In the genomic region with DNA sequence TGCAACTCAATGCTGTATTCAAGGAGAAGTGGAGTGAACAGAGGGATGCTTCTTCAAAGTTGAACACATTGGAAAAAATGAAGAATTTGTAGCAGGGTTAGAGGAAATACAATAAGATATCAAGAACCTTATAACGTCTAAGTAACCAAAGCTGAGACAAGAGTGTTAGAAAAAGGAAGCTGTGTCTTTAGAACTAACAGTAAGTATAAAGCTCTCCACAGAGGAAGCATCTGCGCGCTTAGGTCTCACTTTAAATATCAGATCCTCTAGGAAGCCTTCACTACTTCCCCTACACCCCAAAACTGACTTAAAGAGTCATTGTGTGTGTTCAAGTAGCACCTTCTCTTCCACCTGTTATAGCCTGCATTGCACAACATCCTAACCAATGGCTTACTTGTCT, we compare ENCODE assay signal across 9 cellular contexts. TPM values are rescaled to one million over a fixed set of nuclear protein-coding genes. Genes with fewer than 3 reads are reported as not detected.
A peak's percentile ranks its signal among the peaks of the same experiment; 100 is the strongest.
DNase-seq lines count a peak whose midpoint lies in the region; ATAC-seq and TF ChIP-seq lines count a peak whose summit lies in the region.
"Had no signal": no experiment of that assay in that cellular context is flagged by ENCODE, and none has a peak within 500 bp of the region (broad histone marks: within the 10 kb centered on the region; RNA-seq: fewer than 3 reads in every experiment).

No MANE protein-coding gene starts in this region.

- peak; percentile 19 for ATAC-seq in HG03175 (IDR thresholded peaks at IDR 0.05; ENCODE audit: unreplicated experiment)
- no peak for ATAC-seq in activated naive CD8-positive, alpha-beta T cell treated with anti-CD3 and anti-CD28 coated beads, Interleukin-2, amount 50 U/mL, for 24 hours
- ATAC-seq: HCT116 had no signal

- no peak overlapping the region for H3K9ac ChIP-seq in mesenchymal stem cell (ENCODE audit: low read length)

- H3K36me3 Mint-ChIP-seq in activated naive CD4-positive, alpha-beta T cell treated with anti-CD3 and anti-CD28 coated beads, Interleukin-2, amount 10 ng/mL, durations not matched to agents 7 days and 5 days = no peaks in the 10 kb centered on the region
- H3K36me3 Mint-ChIP-seq in activated naive CD8-positive, alpha-beta T cell treated with anti-CD3 and anti-CD28 coated beads, Interleukin-2, amount 50 U/mL, for 24 hours (ENCODE audit: low read depth) = no peaks in the 10 kb centered on the region

- DNase-seq in activated naive CD4-positive, alpha-beta T cell treated with anti-CD3 and anti-CD28 coated beads, Interleukin-2, amount 10 ng/mL, durations not matched to agents 7 days and 5 days = no peak
- no peak for DNase-seq in activated naive CD4-positive, alpha-beta T cell (lab: John Stamatoyannopoulos, UW)
- no peak for DNase-seq in activated naive CD8-positive, alpha-beta T cell treated with anti-CD3 and anti-CD28 coated beads, Interleukin-2, amount 50 U/mL, for 24 hours
- no peak for DNase-seq in suprapubic skin (ENCODE audit: low spot score in 2 of 2)
- DNase-seq in mesenchymal stem cell = no peak
- DNase-seq in mucosa of gallbladder (ENCODE audit: low spot score) = no peak
- DNase-seq in ureter (ENCODE audit: low spot score) = no peak

- no peak overlapping the region for H2AK5ac ChIP-seq in mesenchymal stem cell (ENCODE audit: low read length, severe bottlenecking)

- peaks cover 27% of the 10 kb centered on the region for H3K4me1 Mint-ChIP-seq in activated naive CD4-positive, alpha-beta T cell treated with anti-CD3 and anti-CD28 coated beads, Interleukin-2, amount 10 ng/mL, durations not matched to agents 7 days and 5 days
- H3K4me1 Mint-ChIP-seq in activated naive CD8-positive, alpha-beta T cell treated with anti-CD3 and anti-CD28 coated beads, Interleukin-2, amount 50 U/mL, for 24 hours = peaks cover 32% of the 10 kb centered on the region

- H3K36me3 ChIP-seq in suprapubic skin = no peaks in the 10 kb centered on the region
- no peaks in the 10 kb centered on the region for H3K36me3 ChIP-seq in mesenchymal stem cell (ENCODE audit: control insufficient read depth in 1 of 2, insufficient read depth in 2 of 2, low read depth in 1 of 2, low read length in 2 of 2)

- H4K8ac ChIP-seq in mesenchymal stem cell (ENCODE audit: low read length) = no peak overlapping the region

- H3K27ac ChIP-seq in suprapubic skin (peak overlapping the region; percentile 68), mesenchymal stem cell (ENCODE audit: low read length, poor library complexity, severe bottlenecking) (no peak overlapping the region)

- H3K4me3 ChIP-seq in suprapubic skin = no peak overlapping the region
- no peak overlapping the region for H3K4me3 ChIP-seq in mesenchymal stem cell (ENCODE audit: insufficient read depth in 1 of 2, low read depth in 1 of 2, low read length in 2 of 2)

- H3K9me3 ChIP-seq in suprapubic skin = no peaks in the 10 kb centered on the region
- H3K9me3 ChIP-seq in mesenchymal stem cell (ENCODE audit: control insufficient read depth, low read length) = no peaks in the 10 kb centered on the region

- no peak overlapping the region for H3K4me2 ChIP-seq in mesenchymal stem cell (ENCODE audit: low read length, poor library complexity, severe bottlenecking)

- H4K91ac ChIP-seq in mesenchymal stem cell (ENCODE audit: low read length) = no peak overlapping the region

- no peak overlapping the region for H3K18ac ChIP-seq in mesenchymal stem cell (ENCODE audit: low read depth in 1 of 2, low read length in 2 of 2)

- H3K4me1 ChIP-seq in suprapubic skin (peaks cover 40% of the 10 kb centered on the region), mesenchymal stem cell (ENCODE audit: control insufficient read depth, insufficient read depth, low read depth, low read length) (no peaks in the 10 kb centered on the region)

- peak overlapping the region; percentile 52 for H3K4me3 Mint-ChIP-seq in activated naive CD4-positive, alpha-beta T cell treated with anti-CD3 and anti-CD28 coated beads, Interleukin-2, amount 10 ng/mL, durations not matched to agents 7 days and 5 days
- H3K4me3 Mint-ChIP-seq in activated naive CD8-positive, alpha-beta T cell treated with anti-CD3 and anti-CD28 coated beads, Interleukin-2, amount 50 U/mL, for 24 hours = peak overlapping the region; percentile 68

- H3K27me3 ChIP-seq in suprapubic skin (no peaks in the 10 kb centered on the region), mesenchymal stem cell (ENCODE audit: control insufficient read depth in 1 of 2, insufficient read depth in 1 of 2, low read length in 2 of 2) (peaks cover 0 to 19% of the 10 kb centered on the region in 2 experiments)

- 49% methylated on average over 3 of the region's 3 CpGs for WGBS in suprapubic skin
- WGBS in mesenchymal stem cell = 100% methylated on average over 2 of the region's 3 CpGs

- TF ChIP-seq EP300 in suprapubic skin (IDR thresholded peaks at IDR 0.05) = no peak

- H2BK15ac ChIP-seq in mesenchymal stem cell (ENCODE audit: low read depth, poor library complexity, severe bottlenecking) = no peak overlapping the region

- H3K27ac Mint-ChIP-seq in activated naive CD4-positive, alpha-beta T cell treated with anti-CD3 and anti-CD28 coated beads, Interleukin-2, amount 10 ng/mL, durations not matched to agents 7 days and 5 days = peak overlapping the region; percentile 81
- peak overlapping the region; percentile 59 for H3K27ac Mint-ChIP-seq in activated naive CD8-positive, alpha-beta T cell treated with anti-CD3 and anti-CD28 coated beads, Interleukin-2, amount 50 U/mL, for 24 hours

- H3K14ac ChIP-seq in mesenchymal stem cell (ENCODE audit: low read length in 2 of 2) = no peak overlapping the region

- no peak overlapping the region for H2BK5ac ChIP-seq in mesenchymal stem cell (ENCODE audit: low read depth, low read length, poor library complexity, severe bottlenecking)

- no peak for TF ChIP-seq POLR2A in suprapubic skin (IDR thresholded peaks at IDR 0.05)

- no peak for TF ChIP-seq CTCF in suprapubic skin (IDR thresholded peaks at IDR 0.05)

- CTCF ChIA-PET in activated naive CD4-positive, alpha-beta T cell treated with anti-CD3 and anti-CD28 coated beads, Interleukin-2, amount 10 ng/mL, durations not matched to agents 7 days and 5 days (lab: Charles Lee) = interaction anchor here (0.6 to 1.6 kb wide), 8 partner anchors 15 to 328 kb away, joined by 3 to 6 read pairs (median 3); partner anchors contain the start of gene CH25H

- H3K23ac ChIP-seq in mesenchymal stem cell (ENCODE audit: low read length in 2 of 2) = no peak overlapping the region

- H3K9me3 Mint-ChIP-seq in activated naive CD4-positive, alpha-beta T cell treated with anti-CD3 and anti-CD28 coated beads, Interleukin-2, amount 10 ng/mL, durations not matched to agents 7 days and 5 days = no peaks in the 10 kb centered on the region
- no peaks in the 10 kb centered on the region for H3K9me3 Mint-ChIP-seq in activated naive CD8-positive, alpha-beta T cell treated with anti-CD3 and anti-CD28 coated beads, Interleukin-2, amount 50 U/mL, for 24 hours

- no peak overlapping the region for H2BK12ac ChIP-seq in mesenchymal stem cell (ENCODE audit: low read length in 2 of 2)

- H2AFZ ChIP-seq in mesenchymal stem cell (ENCODE audit: low read depth, low read length) = no peak overlapping the region

- H3K27me3 Mint-ChIP-seq in activated naive CD4-positive, alpha-beta T cell treated with anti-CD3 and anti-CD28 coated beads, Interleukin-2, amount 10 ng/mL, durations not matched to agents 7 days and 5 days = peaks cover 20% of the 10 kb centered on the region
- peaks cover 14% of the 10 kb centered on the region for H3K27me3 Mint-ChIP-seq in activated naive CD8-positive, alpha-beta T cell treated with anti-CD3 and anti-CD28 coated beads, Interleukin-2, amount 50 U/mL, for 24 hours

- no peak overlapping the region for H2BK120ac ChIP-seq in mesenchymal stem cell (ENCODE audit: low read depth, low read length)

- no peak overlapping the region for H3K4ac ChIP-seq in mesenchymal stem cell (ENCODE audit: low read depth in 1 of 2, low read length in 2 of 2)

- H3K79me1 ChIP-seq in mesenchymal stem cell (replicated peaks; ENCODE audit: low read length, poor library complexity, severe bottlenecking) = no peaks in the 10 kb centered on the region

RNA-seq across cellular contexts. Expression of gene CH25H, which starts 43.0 kb away (rescaled TPM):
- total RNA-seq in suprapubic skin (1 to 10 TPM in 2 of 4 donors, under 1 TPM in 2; 0.68 to 4.2 (median 1.1) TPM), mucosa of gallbladder (4.0 TPM), ureter (3.6 TPM)
- 0.15 TPM for polyA plus RNA-seq in mesenchymal stem cell (2013, experiment 1 of 2)
- 0.26 TPM for polyA plus RNA-seq in mesenchymal stem cell (2013, experiment 2 of 2)
